ENCODE assay signal across 11 cellular contexts in genomic region chr7:150811-151221, GRCh38. TPM values are rescaled to one million over a fixed set of nuclear protein-coding genes. Genes with fewer than 3 reads are reported as not detected.
DNase-seq lines count a peak whose midpoint lies in the region; ATAC-seq and TF ChIP-seq lines count a peak whose summit lies in the region.
"Had no signal": no experiment of that assay in that cellular context is flagged by ENCODE, and none has a peak within 500 bp of the region (broad histone marks: within the 10 kb centered on the region; RNA-seq: fewer than 3 reads in every experiment).

No MANE protein-coding gene starts in this region.

- no peaks in the 10 kb centered on the region for H3K36me3 ChIP-seq in lower lobe of right lung

- no peaks in the 10 kb centered on the region for H3K27me3 Mint-ChIP-seq in T-helper 1 cell treated with Interleukin-12 subunit alpha and Interleukin-12 subunit beta and Interleukin-4 antibody, amounts not matched to agents 30 μg/mL and 1 μg/mL, for 36 hours (ENCODE audit: low read depth)
- no peaks in the 10 kb centered on the region for H3K27me3 Mint-ChIP-seq in activated T-cell treated with anti-CD3 and anti-CD28 coated beads, Interleukin-2, amount 50 U/mL, for 24 hours
- H3K27me3 Mint-ChIP-seq in stimulated activated naive CD8-positive, alpha-beta T cell treated with anti-CD3 and anti-CD28 coated beads, Interleukin-15, Interleukin-2, amounts not matched to agents 100 ng/mL and 50 ng/mL, for 24 hours: no peaks in the 10 kb centered on the region

- H3K27ac ChIP-seq in lower lobe of right lung: peak overlapping the region; percentile 97

- in situ Hi-C loops in GM13977 (cut with MboI; ENCODE audit: low pct_unique_long_range_greater_than_20kb, low sequenced_read_pairs, unreplicated experiment): no loop called here

- peaks cover 2% of the 10 kb centered on the region for H3K36me3 Mint-ChIP-seq in T-helper 1 cell treated with Interleukin-12 subunit alpha and Interleukin-12 subunit beta and Interleukin-4 antibody, amounts not matched to agents 30 μg/mL and 1 μg/mL, for 36 hours (ENCODE audit: low read depth)
- peaks cover 13% of the 10 kb centered on the region for H3K36me3 Mint-ChIP-seq in activated T-cell treated with anti-CD3 and anti-CD28 coated beads, Interleukin-2, amount 50 U/mL, for 24 hours (ENCODE audit: low read depth)
- H3K36me3 Mint-ChIP-seq in stimulated activated naive CD8-positive, alpha-beta T cell treated with anti-CD3 and anti-CD28 coated beads, Interleukin-15, Interleukin-2, amounts not matched to agents 100 ng/mL and 50 ng/mL, for 24 hours (ENCODE audit: low read depth): peaks cover 18% of the 10 kb centered on the region

- DNase-seq in T-helper 1 cell: no peak
- DNase-seq in activated T-cell treated with anti-CD3 and anti-CD28 coated beads, Interleukin-2, amount 50 U/mL, for 24 hours: no peak
- peak; percentile 65 for DNase-seq in lower lobe of right lung
- no peak for DNase-seq in GM13977 (ENCODE audit: low spot score)
- DNase-seq in anterior cingulate cortex (lab: John Stamatoyannopoulos, UW): no peak
- DNase-seq: activated CD4-positive, CD25-positive, alpha-beta regulatory T cell; NCI-H82 had no signal

- H3K4me1 ChIP-seq in lower lobe of right lung: peaks cover 15% of the 10 kb centered on the region

- ATAC-seq in lower lobe of right lung (no peak), HG03442 (IDR thresholded peaks at IDR 0.05; ENCODE audit: unreplicated experiment) (no peak)

- H3K4me1 Mint-ChIP-seq in T-helper 1 cell treated with Interleukin-12 subunit alpha and Interleukin-12 subunit beta and Interleukin-4 antibody, amounts not matched to agents 30 μg/mL and 1 μg/mL, for 36 hours (ENCODE audit: low read depth): peaks cover 12% of the 10 kb centered on the region
- H3K4me1 Mint-ChIP-seq in activated T-cell treated with anti-CD3 and anti-CD28 coated beads, Interleukin-2, amount 50 U/mL, for 24 hours (ENCODE audit: low read depth): peaks cover 25% of the 10 kb centered on the region
- H3K4me1 Mint-ChIP-seq in stimulated activated naive CD8-positive, alpha-beta T cell treated with anti-CD3 and anti-CD28 coated beads, Interleukin-15, Interleukin-2, amounts not matched to agents 100 ng/mL and 50 ng/mL, for 24 hours (ENCODE audit: low read depth): peaks cover 28% of the 10 kb centered on the region

- no peaks in the 10 kb centered on the region for H3K9me3 ChIP-seq in lower lobe of right lung

- H3K9me3 Mint-ChIP-seq in T-helper 1 cell treated with Interleukin-12 subunit alpha and Interleukin-12 subunit beta and Interleukin-4 antibody, amounts not matched to agents 30 μg/mL and 1 μg/mL, for 36 hours: no peaks in the 10 kb centered on the region
- no peaks in the 10 kb centered on the region for H3K9me3 Mint-ChIP-seq in activated T-cell treated with anti-CD3 and anti-CD28 coated beads, Interleukin-2, amount 50 U/mL, for 24 hours
- H3K9me3 Mint-ChIP-seq in stimulated activated naive CD8-positive, alpha-beta T cell treated with anti-CD3 and anti-CD28 coated beads, Interleukin-15, Interleukin-2, amounts not matched to agents 100 ng/mL and 50 ng/mL, for 24 hours: no peaks in the 10 kb centered on the region

- peak overlapping the region; percentile 78 for H3K27ac Mint-ChIP-seq in T-helper 1 cell treated with Interleukin-12 subunit alpha and Interleukin-12 subunit beta and Interleukin-4 antibody, amounts not matched to agents 30 μg/mL and 1 μg/mL, for 36 hours
- peak overlapping the region; percentile 99 for H3K27ac Mint-ChIP-seq in activated T-cell treated with anti-CD3 and anti-CD28 coated beads, Interleukin-2, amount 50 U/mL, for 24 hours
- peak overlapping the region; percentile 63 for H3K27ac Mint-ChIP-seq in stimulated activated naive CD8-positive, alpha-beta T cell treated with anti-CD3 and anti-CD28 coated beads, Interleukin-15, Interleukin-2, amounts not matched to agents 100 ng/mL and 50 ng/mL, for 24 hours

- intact Hi-C loops in lower lobe of right lung (cut with DNase I): no loop called here

- H3K4me3 Mint-ChIP-seq in T-helper 1 cell treated with Interleukin-12 subunit alpha and Interleukin-12 subunit beta and Interleukin-4 antibody, amounts not matched to agents 30 μg/mL and 1 μg/mL, for 36 hours: peak overlapping the region; percentile 6
- H3K4me3 Mint-ChIP-seq in activated T-cell treated with anti-CD3 and anti-CD28 coated beads, Interleukin-2, amount 50 U/mL, for 24 hours: peak overlapping the region; percentile 91
- H3K4me3 Mint-ChIP-seq in stimulated activated naive CD8-positive, alpha-beta T cell treated with anti-CD3 and anti-CD28 coated beads, Interleukin-15, Interleukin-2, amounts not matched to agents 100 ng/mL and 50 ng/mL, for 24 hours: peak overlapping the region; percentile 91

- peak overlapping the region; percentile 65 for H3K4me3 ChIP-seq in lower lobe of right lung

- TF ChIP-seq CTCF in lower lobe of right lung (IDR thresholded peaks at IDR 0.05) (no peak), GM13977 (IDR thresholded peaks at IDR 0.05; ENCODE audit: extremely low read depth, insufficient read depth, missing control alignments) (no peak)

- no peaks in the 10 kb centered on the region for H3K27me3 ChIP-seq in lower lobe of right lung (ENCODE audit: low read depth)
- H3K27me3 ChIP-seq: dorsolateral prefrontal cortex had no signal

RNA-seq across cellular contexts. Expression of gene FAM20C, which starts 41.6 kb away (rescaled TPM):
- 42.9 TPM for total RNA-seq in lower lobe of right lung

Comparison
In these comparisons a context has a peak if more than half of its experiments do, and no peak if none do; other contexts are left out.
1. H3K4me3 Mint-ChIP-seq: peak in every context shown above with its lines; median percentile 91 in activated T-cell treated with anti-CD3 and anti-CD28 coated beads, Interleukin-2, amount 50 U/mL, for 24 hours; 91 in stimulated activated naive CD8-positive, alpha-beta T cell treated with anti-CD3 and anti-CD28 coated beads, Interleukin-15, Interleukin-2, amounts not matched to agents 100 ng/mL and 50 ng/mL, for 24 hours; 6 in T-helper 1 cell treated with Interleukin-12 subunit alpha and Interleukin-12 subunit beta and Interleukin-4 antibody, amounts not matched to agents 30 μg/mL and 1 μg/mL, for 36 hours.